12 cellular contexts compared by ENCODE assay signal in genomic region chr17:71983828-71984227, GRCh38.
"Had no signal": no experiment of that assay in that cellular context is flagged by ENCODE, and none has a peak within 500 bp of the region (broad histone marks: within the 10 kb centered on the region; RNA-seq: fewer than 3 reads in every experiment).

No MANE protein-coding gene starts in this region.

- DNase-seq: activated CD8-positive, alpha-beta memory T cell treated with anti-CD3 and anti-CD28 coated beads for 24 hours; activated effector memory CD4-positive, alpha-beta T cell treated with anti-CD3 and anti-CD28 coated beads, Interleukin-2, amount 50 U/mL, for 16 hours; activated naive CD8-positive, alpha-beta T cell treated with anti-CD3 and anti-CD28 coated beads, Interleukin-2, amount 10 ng/mL, durations not matched to agents 7 days and 5 days; gastrocnemius medialis; kidney; ovary; Right ventricle myocardium superior; SK-N-SH; stimulated activated naive CD4-positive, alpha-beta T cell treated with Interleukin-2 at 50 U/mL for 16 hours; testis had no signal

- H3K4me2 ChIP-seq: SK-N-SH had no signal

- H3K4me1 ChIP-seq: ascending aorta, gastrocnemius medialis, testis had no signal

- H3K27me3 ChIP-seq: ascending aorta, cardiac muscle cell, gastrocnemius medialis, ovary, testis had no signal

- H3K27ac ChIP-seq: ascending aorta, cardiac muscle cell, gastrocnemius medialis, ovary, testis had no signal

- H3K9me3 ChIP-seq: ascending aorta, gastrocnemius medialis, ovary, SK-N-SH, testis had no signal

- H3K4me3 ChIP-seq: ascending aorta, cardiac muscle cell, gastrocnemius medialis, ovary, testis had no signal

- H3K9ac ChIP-seq: SK-N-SH had no signal

- H3K36me3 ChIP-seq: ascending aorta, cardiac muscle cell, gastrocnemius medialis, ovary had no signal
